Comparison of ENCODE assay signal across 29 cellular contexts in the genomic region with DNA sequence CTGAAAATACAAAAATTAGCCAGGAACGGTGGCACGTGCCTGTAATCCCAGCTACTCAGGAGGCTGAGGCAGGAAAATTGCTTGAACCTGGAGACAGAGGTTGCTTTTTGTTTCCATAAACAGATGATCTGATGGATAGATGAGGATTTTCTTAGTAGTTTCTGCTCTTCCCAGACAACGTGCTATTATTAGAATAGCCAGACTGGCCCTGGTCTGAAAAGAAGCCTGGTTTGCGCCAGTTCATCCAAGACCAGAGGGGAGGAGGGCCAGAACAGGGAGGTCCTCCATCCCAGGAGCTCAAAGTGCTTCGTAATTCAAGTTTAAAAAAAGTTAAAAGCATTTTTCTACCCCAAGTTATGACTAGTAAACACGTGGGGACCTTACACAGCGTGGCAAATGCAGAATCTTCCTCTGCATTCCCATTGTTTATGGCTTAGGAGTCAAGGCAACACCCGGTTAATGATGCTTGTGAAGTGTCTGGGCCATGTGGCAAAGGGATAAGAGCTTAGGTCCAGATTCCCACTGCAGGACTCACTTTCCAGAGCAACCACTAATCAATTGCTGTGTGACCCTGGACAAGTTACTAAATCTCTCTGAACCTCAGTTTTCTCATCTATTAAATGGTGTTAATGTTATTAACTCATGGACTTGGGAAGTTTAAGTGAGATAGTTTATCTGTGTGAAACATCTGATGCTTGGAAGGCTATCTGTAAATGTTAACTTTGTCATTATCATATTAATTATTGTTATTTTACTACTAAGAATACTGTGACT.
DNase-seq lines count a peak whose midpoint lies in the region; ATAC-seq and TF ChIP-seq lines count a peak whose summit lies in the region.
"Had no signal": no experiment of that assay in that cellular context is flagged by ENCODE, and none has a peak within 500 bp of the region (broad histone marks: within the 10 kb centered on the region; RNA-seq: fewer than 3 reads in every experiment).

No MANE protein-coding gene starts in this region.

- no peaks in the 10 kb centered on the region for H3K36me3 Mint-ChIP-seq in activated T-helper 17 cell treated with anti-CD3 and anti-CD28 coated beads, Interleukin-2, amount 50 U/mL, for 72 hours (ENCODE audit: low read depth)
- H3K36me3 Mint-ChIP-seq in natural killer cell treated with Interleukin-12 subunit alpha and Interleukin-12 subunit beta and Interleukin-15 and Interleukin-18, amount 100 ng/mL, for 72 hours = no peaks in the 10 kb centered on the region

- H3K4me3 ChIP-seq in Karpas-422 (ENCODE audit: low read length) (no peak overlapping the region), mesenchymal stem cell (ENCODE audit: insufficient read depth in 1 of 2, low read depth in 1 of 2, low read length in 2 of 2) (no peak overlapping the region), testis (no peak overlapping the region)
- H3K4me3 ChIP-seq: dorsolateral prefrontal cortex, left ventricle myocardium inferior, pancreas, SJCRH30 had no signal

- H3K4me1 Mint-ChIP-seq in activated T-helper 17 cell treated with anti-CD3 and anti-CD28 coated beads, Interleukin-2, amount 50 U/mL, for 72 hours = peaks cover 28% of the 10 kb centered on the region
- H3K4me1 Mint-ChIP-seq in natural killer cell treated with Interleukin-12 subunit alpha and Interleukin-12 subunit beta and Interleukin-15 and Interleukin-18, amount 100 ng/mL, for 72 hours (ENCODE audit: low read depth in 2 of 2) = peaks cover 13 to 22% of the 10 kb centered on the region in 2 donors

- no peaks in the 10 kb centered on the region for H3K27me3 Mint-ChIP-seq in activated T-helper 17 cell treated with anti-CD3 and anti-CD28 coated beads, Interleukin-2, amount 50 U/mL, for 72 hours
- H3K27me3 Mint-ChIP-seq in natural killer cell treated with Interleukin-12 subunit alpha and Interleukin-12 subunit beta and Interleukin-15 and Interleukin-18, amount 100 ng/mL, for 72 hours = no peaks in the 10 kb centered on the region
- H3K27me3 Mint-ChIP-seq: activated CD8-positive, alpha-beta T cell treated with anti-CD3 and anti-CD28 coated beads for 36 hours; activated naive CD8-positive, alpha-beta T cell treated with anti-CD3 and anti-CD28 coated beads for 36 hours; naive thymus-derived CD8-positive, alpha-beta T cell; type B pancreatic cell had no signal

- H3K36me3 ChIP-seq in Karpas-422 (ENCODE audit: insufficient read depth, low read length) (no peaks in the 10 kb centered on the region), mesenchymal stem cell (ENCODE audit: control insufficient read depth in 1 of 2, insufficient read depth in 2 of 2, low read depth in 1 of 2, low read length in 2 of 2) (no peaks in the 10 kb centered on the region), testis (ENCODE audit: low read depth, missing control alignments) (no peaks in the 10 kb centered on the region)
- H3K36me3 ChIP-seq: left ventricle myocardium inferior, pancreas, SJCRH30 had no signal

- H3K27ac Mint-ChIP-seq in activated T-helper 17 cell treated with anti-CD3 and anti-CD28 coated beads, Interleukin-2, amount 50 U/mL, for 72 hours = peak overlapping the region; percentile 56
- H3K27ac Mint-ChIP-seq in natural killer cell treated with Interleukin-12 subunit alpha and Interleukin-12 subunit beta and Interleukin-15 and Interleukin-18, amount 100 ng/mL, for 72 hours = peak overlapping the region in 1 of 2 donors; percentile 3
- H3K27ac Mint-ChIP-seq: activated CD8-positive, alpha-beta T cell treated with anti-CD3 and anti-CD28 coated beads for 36 hours; activated naive CD8-positive, alpha-beta T cell treated with anti-CD3 and anti-CD28 coated beads for 36 hours; mesothelial cell of epicardium; T-helper 1 cell treated with Interleukin-12 subunit alpha and Interleukin-12 subunit beta and Interleukin-4 antibody, amounts not matched to agents 30 μg/mL and 1 μg/mL, for 36 hours had no signal

- H3K27ac ChIP-seq in Karpas-422 (ENCODE audit: low read length) (peak overlapping the region; percentile 99), mesenchymal stem cell (ENCODE audit: low read length, poor library complexity, severe bottlenecking) (no peak overlapping the region), testis (peak overlapping the region; percentile 23 to 75)
- H3K27ac ChIP-seq: left ventricle myocardium inferior, SJCRH30 had no signal

- intact Hi-C loops in testis (cut with DNase I; ENCODE audit: low total_unique reads) = no loop called here

- H3K27me3 ChIP-seq in Karpas-422 (ENCODE audit: low read length) (no peaks in the 10 kb centered on the region), mesenchymal stem cell (ENCODE audit: control insufficient read depth in 1 of 2, insufficient read depth in 1 of 2, low read length in 2 of 2) (peaks cover 0 to 23% of the 10 kb centered on the region in 2 experiments), testis (no peaks in the 10 kb centered on the region)
- H3K27me3 ChIP-seq: dorsolateral prefrontal cortex, pancreas, SJCRH30 had no signal

- H3K4ac ChIP-seq in mesenchymal stem cell (ENCODE audit: low read depth in 1 of 2, low read length in 2 of 2) = no peak overlapping the region

- no peaks in the 10 kb centered on the region for H3K9me3 ChIP-seq in Karpas-422 (ENCODE audit: low read length)
- no peaks in the 10 kb centered on the region for H3K9me3 ChIP-seq in mesenchymal stem cell (ENCODE audit: control insufficient read depth, low read length)
- H3K9me3 ChIP-seq in testis = no peaks in the 10 kb centered on the region
- H3K9me3 ChIP-seq: left ventricle myocardium inferior, pancreas, SJCRH30 had no signal

- H3K9me2 ChIP-seq in Karpas-422 (replicated peaks; ENCODE audit: insufficient read depth, low read length) = no peaks in the 10 kb centered on the region

- H3K14ac ChIP-seq in mesenchymal stem cell (ENCODE audit: low read length in 2 of 2) = no peak overlapping the region

- H3K79me2 ChIP-seq in Karpas-422 (ENCODE audit: low read length) = peaks cover 87% of the 10 kb centered on the region

- ATAC-seq in activated T-helper 17 cell treated with anti-CD3 and anti-CD28 coated beads, Interleukin-2, amount 50 U/mL, for 72 hours (replicated peaks) = no peak
- no peak for ATAC-seq in natural killer cell treated with Interleukin-12 subunit alpha and Interleukin-12 subunit beta and Interleukin-15 and Interleukin-18, amount 100 ng/mL, for 72 hours
- ATAC-seq: activated CD8-positive, alpha-beta T cell treated with anti-CD3 and anti-CD28 coated beads for 36 hours; naive thymus-derived CD8-positive, alpha-beta T cell; right cardiac atrium had no signal

- no peaks in the 10 kb centered on the region for H3K9me3 Mint-ChIP-seq in activated T-helper 17 cell treated with anti-CD3 and anti-CD28 coated beads, Interleukin-2, amount 50 U/mL, for 72 hours
- no peaks in the 10 kb centered on the region for H3K9me3 Mint-ChIP-seq in natural killer cell treated with Interleukin-12 subunit alpha and Interleukin-12 subunit beta and Interleukin-15 and Interleukin-18, amount 100 ng/mL, for 72 hours
- H3K9me3 Mint-ChIP-seq: activated CD8-positive, alpha-beta T cell treated with anti-CD3 and anti-CD28 coated beads for 36 hours; activated naive CD8-positive, alpha-beta T cell treated with anti-CD3 and anti-CD28 coated beads for 36 hours; mesothelial cell of epicardium; naive thymus-derived CD8-positive, alpha-beta T cell; T-helper 1 cell treated with Interleukin-12 subunit alpha and Interleukin-12 subunit beta and Interleukin-4 antibody, amounts not matched to agents 30 μg/mL and 1 μg/mL, for 36 hours; type B pancreatic cell had no signal

- H3K18ac ChIP-seq in mesenchymal stem cell (ENCODE audit: low read depth in 1 of 2, low read length in 2 of 2) = no peak overlapping the region

- TF ChIP-seq POLR2A in testis (IDR thresholded peaks at IDR 0.05) = no peak

- no peak overlapping the region for H2BK15ac ChIP-seq in mesenchymal stem cell (ENCODE audit: low read depth, poor library complexity, severe bottlenecking)

- no peak overlapping the region for H4K91ac ChIP-seq in mesenchymal stem cell (ENCODE audit: low read length)

- H4K8ac ChIP-seq in mesenchymal stem cell (ENCODE audit: low read length) = no peak overlapping the region

- H2AK5ac ChIP-seq in mesenchymal stem cell (ENCODE audit: low read length, severe bottlenecking) = no peak overlapping the region

- H4K20me1 ChIP-seq in Karpas-422 (ENCODE audit: insufficient read depth, low read depth, low read length) = no peaks in the 10 kb centered on the region

- H2BK120ac ChIP-seq in mesenchymal stem cell (ENCODE audit: low read depth, low read length) = no peak overlapping the region

- H3K4me3 Mint-ChIP-seq in activated T-helper 17 cell treated with anti-CD3 and anti-CD28 coated beads, Interleukin-2, amount 50 U/mL, for 72 hours = no peak overlapping the region
- no peak overlapping the region for H3K4me3 Mint-ChIP-seq in natural killer cell treated with Interleukin-12 subunit alpha and Interleukin-12 subunit beta and Interleukin-15 and Interleukin-18, amount 100 ng/mL, for 72 hours
- H3K4me3 Mint-ChIP-seq: activated CD8-positive, alpha-beta T cell treated with anti-CD3 and anti-CD28 coated beads for 36 hours; activated naive CD8-positive, alpha-beta T cell treated with anti-CD3 and anti-CD28 coated beads for 36 hours; mesothelial cell of epicardium; naive thymus-derived CD8-positive, alpha-beta T cell; T-helper 1 cell treated with Interleukin-12 subunit alpha and Interleukin-12 subunit beta and Interleukin-4 antibody, amounts not matched to agents 30 μg/mL and 1 μg/mL, for 36 hours; type B pancreatic cell had no signal

- no peak overlapping the region for H2BK5ac ChIP-seq in mesenchymal stem cell (ENCODE audit: low read depth, low read length, poor library complexity, severe bottlenecking)

- DNase-seq in Karpas-422 = no peak
- DNase-seq in mesenchymal stem cell = peak; percentile 97
- DNase-seq in testis = no peak
- no peak for DNase-seq in natural killer cell treated with Interleukin-12 subunit alpha and Interleukin-12 subunit beta and Interleukin-15 and Interleukin-18, amount 100 ng/mL, for 72 hours (ENCODE audit: low spot score)
- DNase-seq in cerebellar nuclear complex (lab: John Stamatoyannopoulos, UW) = no peak
- no peak for DNase-seq in nucleus accumbens (lab: John Stamatoyannopoulos, UW)
- DNase-seq: activated CD4-positive, alpha-beta T cell treated with anti-CD3 and anti-CD28 coated beads for 1 hour; activated CD8-positive, alpha-beta T cell treated with anti-CD3 and anti-CD28 coated beads for 36 hours; activated effector memory CD4-positive, alpha-beta T cell treated with Interleukin-2 at 50 U/mL for 16 hours; activated naive CD8-positive, alpha-beta T cell treated with anti-CD3 and anti-CD28 coated beads for 36 hours; activated T-cell treated with anti-CD3 and anti-CD28 coated beads for 4 hours; Calu3; dorsolateral prefrontal cortex; H7; Kasumi-1; left ventricle myocardium inferior; MV-4-11; naive thymus-derived CD8-positive, alpha-beta T cell; NCI-H146; NCI-H2171; NCI-H526; pancreas; right cardiac atrium; SJCRH30; stimulated activated CD4-positive, alpha-beta T cell treated with anti-CD3 and anti-CD28 coated beads, Interleukin-2, amount 100 ng/mL, for 48 hours had no signal

- H2BK12ac ChIP-seq in mesenchymal stem cell (ENCODE audit: low read length in 2 of 2) = no peak overlapping the region

- no peak for TF ChIP-seq CTCF in testis (IDR thresholded peaks at IDR 0.05)

- no peak overlapping the region for H2AFZ ChIP-seq in Karpas-422 (ENCODE audit: low read length)
- no peak overlapping the region for H2AFZ ChIP-seq in mesenchymal stem cell (ENCODE audit: low read depth, low read length)

- H3K23ac ChIP-seq in mesenchymal stem cell (ENCODE audit: low read length in 2 of 2) = no peak overlapping the region

- H3K4me1 ChIP-seq in Karpas-422 (ENCODE audit: low read length) (peaks cover 77% of the 10 kb centered on the region), mesenchymal stem cell (ENCODE audit: control insufficient read depth, insufficient read depth, low read depth, low read length) (peaks cover 19% of the 10 kb centered on the region), testis (peaks cover 35% of the 10 kb centered on the region)

- no peak overlapping the region for H3K9ac ChIP-seq in Karpas-422 (ENCODE audit: low read length)
- no peak overlapping the region for H3K9ac ChIP-seq in mesenchymal stem cell (ENCODE audit: low read length)

- WGBS in mesenchymal stem cell = 17% methylated on average over 6 of the region's 8 CpGs
- 41 to 47% methylated on average over 8 of the region's 8 CpGs for WGBS in testis, 2 donors

- H3K4me2 ChIP-seq in Karpas-422 (ENCODE audit: low read depth, low read length, poor library complexity, severe bottlenecking) (no peak overlapping the region), mesenchymal stem cell (ENCODE audit: low read length, poor library complexity, severe bottlenecking) (no peak overlapping the region)

- peaks cover 21% of the 10 kb centered on the region for H3K79me1 ChIP-seq in mesenchymal stem cell (replicated peaks; ENCODE audit: low read length, poor library complexity, severe bottlenecking)
